Comparison of ENCODE assay signal across 9 cellular contexts in the genomic region with DNA sequence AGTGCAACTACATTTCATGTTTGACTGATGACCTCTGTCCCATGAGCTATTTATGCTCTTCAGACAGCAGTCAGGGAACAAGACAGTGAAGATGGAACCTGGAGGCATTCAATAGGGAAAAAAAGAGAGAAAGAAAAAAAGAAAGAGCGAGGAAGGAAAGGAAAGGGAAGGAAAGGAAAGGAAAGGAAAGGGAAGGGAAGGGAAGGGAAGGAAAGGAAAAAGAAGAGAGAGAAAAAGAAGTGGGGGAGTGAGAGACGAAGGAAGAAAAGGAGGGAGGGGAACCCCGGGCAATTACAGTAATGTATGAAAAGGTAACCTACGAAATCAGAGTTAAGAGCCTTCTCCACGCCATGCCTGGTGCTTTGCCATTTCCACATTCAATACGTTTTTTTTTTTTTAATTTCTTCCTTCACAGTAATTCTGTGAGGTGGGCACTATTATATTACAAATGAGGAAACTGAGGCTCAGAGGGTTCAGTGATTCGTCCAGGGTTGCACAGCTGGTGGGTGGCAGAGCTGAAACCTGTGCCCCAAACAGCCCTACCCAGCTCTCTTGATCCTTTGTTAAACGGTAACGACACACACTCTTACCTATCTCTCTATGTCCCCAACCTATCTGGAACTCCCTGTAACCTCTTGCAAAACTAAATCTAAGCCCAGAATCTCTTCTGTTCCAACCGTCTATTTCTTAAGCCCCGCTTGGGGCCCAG. TPM values are rescaled to one million over a fixed set of nuclear protein-coding genes. Genes with fewer than 3 reads are reported as not detected.
DNase-seq lines count a peak whose midpoint lies in the region; ATAC-seq and TF ChIP-seq lines count a peak whose summit lies in the region.
"Had no signal": no experiment of that assay in that cellular context is flagged by ENCODE, and none has a peak within 500 bp of the region (broad histone marks: within the 10 kb centered on the region; RNA-seq: fewer than 3 reads in every experiment).

No MANE protein-coding gene starts in this region.

- H3K27me3 ChIP-seq in rectal smooth muscle tissue (ENCODE audit: control insufficient read depth, insufficient read depth, low read length), result no peaks in the 10 kb centered on the region
- no peaks in the 10 kb centered on the region for H3K27me3 ChIP-seq in SJCRH30

- H3K9ac ChIP-seq in rectal smooth muscle tissue (ENCODE audit: low read length), result peak overlapping the region; percentile 45

- no peak for TF ChIP-seq CTCF in GM12865 (IDR thresholded peaks at IDR 0.05; ENCODE audit: insufficient read depth, low read depth, low read length, missing control alignments)
- TF ChIP-seq CTCF in fibroblast of mammary gland (conservative IDR thresholded peaks at IDR 0.05; ENCODE audit: control insufficient read depth, insufficient read depth, low read depth, low read length), result no peak
- TF ChIP-seq CTCF in GM13976 (IDR thresholded peaks at IDR 0.05; ENCODE audit: borderline replicate concordance, control extremely low read depth, extremely low read depth, insufficient read depth, missing control alignments), result no peak

- peak overlapping the region; percentile 93 for H3K4me3 Mint-ChIP-seq in T-helper 17 cell

- in situ Hi-C loops in GM13976 (cut with MboI; ENCODE audit: low sequenced_read_pairs, unreplicated experiment), result no loop called here

- no peak for DNase-seq in GM12865 (ENCODE audit: low read depth)
- no peak for DNase-seq in T-helper 17 cell
- DNase-seq in fibroblast of mammary gland (ENCODE audit: low read depth), result no peak
- DNase-seq in SJCRH30, result no peak
- DNase-seq in GM13976 (ENCODE audit: low spot score), result no peak
- DNase-seq in HK-2 (ENCODE audit: unreplicated experiment), result no peak
- DNase-seq in NCI-H524 treated with DMSO at 0.1 percent for 48 hours (lab: John Stamatoyannopoulos, UW), result no peak
- DNase-seq: PC-9 had no signal

- peak overlapping the region; percentile 89 for H3K27ac Mint-ChIP-seq in T-helper 17 cell

- peaks cover 5% of the 10 kb centered on the region for H3K4me1 ChIP-seq in rectal smooth muscle tissue (ENCODE audit: control insufficient read depth, insufficient read depth, low read length)
- H3K4me1 ChIP-seq in SJCRH30, result peaks cover 15% of the 10 kb centered on the region

- ATAC-seq in T-helper 17 cell, result peak; percentile 27

- H3K4me3 ChIP-seq in GM12865 (ENCODE audit: low read depth, low read length) (peak overlapping the region; percentile 45), fibroblast of mammary gland (ENCODE audit: control insufficient read depth, low read depth, low read length) (peak overlapping the region; percentile 43), rectal smooth muscle tissue (ENCODE audit: low read length) (peak overlapping the region; percentile 44), SJCRH30 (no peak overlapping the region)
- H3K4me3 ChIP-seq: PC-9 had no signal

- H3K36me3 Mint-ChIP-seq in T-helper 17 cell (ENCODE audit: low read depth), result no peaks in the 10 kb centered on the region

- no peaks in the 10 kb centered on the region for H3K27me3 Mint-ChIP-seq in T-helper 17 cell

- H3K36me3 ChIP-seq in rectal smooth muscle tissue (ENCODE audit: control insufficient read depth, insufficient read depth, low read length) (no peaks in the 10 kb centered on the region), SJCRH30 (no peaks in the 10 kb centered on the region)

- H3K9me3 ChIP-seq in T-helper 17 cell (ENCODE audit: control insufficient read depth, low read length, poor library complexity, severe bottlenecking) (no peaks in the 10 kb centered on the region), SJCRH30 (replicated peaks) (no peaks in the 10 kb centered on the region)

- peaks cover 63% of the 10 kb centered on the region for H3K4me1 Mint-ChIP-seq in T-helper 17 cell

- H3K27ac ChIP-seq in rectal smooth muscle tissue (ENCODE audit: low read depth, low read length), result peak overlapping the region; percentile 2
- no peak overlapping the region for H3K27ac ChIP-seq in SJCRH30
- H3K27ac ChIP-seq: PC-9 had no signal

RNA-seq across cellular contexts. Expression of gene ETS1, which starts 39.3 kb away (rescaled TPM):
- total RNA-seq in T-helper 17 cell, result 100 to 1,000 TPM; 670 to 745 TPM
- 32.8 and 43.9 TPM in 2 replicates for total RNA-seq in SJCRH30 (2014; rRNA removed; shearing (Covaris generic))

Comparison
In these comparisons a context has a peak if more than half of its experiments do, and no peak if none do; other contexts are left out.
1. RNA of gene ETS1, which starts 39.3 kb away (total RNA-seq): 670 to 745 TPM in T-helper 17 cell; 32.8 to 43.9 TPM in SJCRH30; every median in the first group is over 10 times any median in the second.